Comparison of ENCODE assay signal across 10 cellular contexts in the genomic region with DNA sequence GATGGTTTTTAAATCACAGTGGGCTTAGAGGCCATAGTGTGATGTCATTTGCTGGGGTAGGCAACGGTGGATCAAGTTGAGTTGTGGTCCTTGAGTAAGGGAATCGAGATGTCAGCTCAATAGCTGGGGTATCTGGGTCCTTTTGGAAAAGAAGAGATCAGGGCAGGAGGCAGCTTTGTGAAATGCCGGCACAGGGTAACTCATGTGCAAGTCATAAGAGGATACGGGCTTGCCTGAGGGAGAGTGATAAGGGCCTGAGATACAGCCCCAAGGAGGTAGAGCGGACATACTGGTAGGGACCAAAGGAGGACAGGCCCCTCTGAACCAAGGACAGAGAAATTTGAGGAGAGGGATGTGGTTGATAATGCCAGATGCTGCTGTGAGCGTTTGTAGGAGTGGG. TPM values are rescaled to one million over a fixed set of nuclear protein-coding genes. Genes with fewer than 3 reads are reported as not detected.
DNase-seq lines count a peak whose midpoint lies in the region; ATAC-seq and TF ChIP-seq lines count a peak whose summit lies in the region.
"Had no signal": no experiment of that assay in that cellular context is flagged by ENCODE, and none has a peak within 500 bp of the region (broad histone marks: within the 10 kb centered on the region; RNA-seq: fewer than 3 reads in every experiment).

No MANE protein-coding gene starts in this region.

- H3K79me1 ChIP-seq in mesendoderm (ENCODE audit: low read length) = peaks cover 9% of the 10 kb centered on the region

- H3K4me1 Mint-ChIP-seq in CD8-positive, alpha-beta T cell (ENCODE audit: low read depth) = peaks cover 25% of the 10 kb centered on the region
- H3K4me1 Mint-ChIP-seq in chondrocyte (ENCODE audit: low read depth) = peaks cover 67% of the 10 kb centered on the region
- H3K4me1 Mint-ChIP-seq in osteocyte (ENCODE audit: unreplicated experiment) = peaks cover 31% of the 10 kb centered on the region

- no peak overlapping the region for H3K18ac ChIP-seq in mesendoderm (ENCODE audit: low read length)

- no peak overlapping the region for H2AFZ ChIP-seq in PC-3 (ENCODE audit: low read length)

- no TSS peak for BruUV-seq in PC-3 (replicated peaks; lab: Mats Ljungman, UMichigan)

- no peak overlapping the region for H2BK15ac ChIP-seq in mesendoderm (replicated peaks; ENCODE audit: low read depth)

- peaks cover 28% of the 10 kb centered on the region for H3F3A ChIP-seq in PC-3 (ENCODE audit: low read length, unreplicated experiment)

- H3K27ac Mint-ChIP-seq in CD8-positive, alpha-beta T cell = peak overlapping the region; percentile 38
- peak overlapping the region; percentile 97 for H3K27ac Mint-ChIP-seq in chondrocyte (ENCODE audit: unreplicated experiment)
- peak overlapping the region; percentile 56 for H3K27ac Mint-ChIP-seq in osteocyte (ENCODE audit: unreplicated experiment)

- CTCF ChIA-PET in CD8-positive, alpha-beta T cell (lab: Charles Lee) = no interaction called here
- CTCF ChIA-PET in PC-3 (lab: Charles Lee) = no interaction called here

- H3K56ac ChIP-seq in mesendoderm (ENCODE audit: low read length) = no peak overlapping the region

- DNase-seq in CD8-positive, alpha-beta T cell = no peak
- DNase-seq in PC-3 (no peak), chondrocyte (ENCODE audit: low spot score) (no peak), osteocyte (ENCODE audit: extremely low spot score, unreplicated experiment) (no peak), mesendoderm (no peak), DMS 273 (lab: John Stamatoyannopoulos, UW; ENCODE audit: unreplicated experiment) (no peak)
- DNase-seq: effector CD4-positive, alpha-beta T cell; NCI-H1694 treated with DMSO at 0.1 percent for 48 hours; small intestine had no signal

- POLR2A ChIA-PET in CD8-positive, alpha-beta T cell (lab: Charles Lee) = no interaction called here
- POLR2A ChIA-PET in PC-3 (lab: Charles Lee; ENCODE audit: unreplicated experiment) = no interaction called here

- no peak overlapping the region for H3K4me3 ChIP-seq in CD8-positive, alpha-beta T cell (ENCODE audit: low read depth, low read length)
- no peak overlapping the region for H3K4me3 ChIP-seq in PC-3 (ENCODE audit: low read length)
- H3K4me3 ChIP-seq in mesendoderm (ENCODE audit: low read length) = no peak overlapping the region

- H3K9ac ChIP-seq in PC-3 (ENCODE audit: low read length) (peak overlapping the region; percentile 53), mesendoderm (ENCODE audit: low read length) (no peak overlapping the region)

- no peak overlapping the region for H4K8ac ChIP-seq in mesendoderm (ENCODE audit: low read depth, low read length)

- H3K9me3 ChIP-seq in CD8-positive, alpha-beta T cell (ENCODE audit: low read length) = no peaks in the 10 kb centered on the region
- no peaks in the 10 kb centered on the region for H3K9me3 ChIP-seq in PC-3 (ENCODE audit: low read length)

- no peak overlapping the region for H2BK120ac ChIP-seq in mesendoderm (ENCODE audit: low read depth, low read length)

- H3K27me3 Mint-ChIP-seq in CD8-positive, alpha-beta T cell (ENCODE audit: low read depth) = no peaks in the 10 kb centered on the region
- H3K27me3 Mint-ChIP-seq in chondrocyte (ENCODE audit: low read depth) (no peaks in the 10 kb centered on the region), osteocyte (ENCODE audit: unreplicated experiment) (no peaks in the 10 kb centered on the region)

- WGBS in mesendoderm (ENCODE audit: extremely low coverage, insufficient coverage, low lambda C conversion rate) = no CpG with 5 or more reads among the region's 6 CpGs

- no peaks in the 10 kb centered on the region for H3K27me3 ChIP-seq in CD8-positive, alpha-beta T cell (ENCODE audit: insufficient read depth, low read length)
- H3K27me3 ChIP-seq in PC-3 (ENCODE audit: low read length) (no peaks in the 10 kb centered on the region), mesendoderm (ENCODE audit: insufficient read depth, low read length, poor library complexity) (no peaks in the 10 kb centered on the region)

- H2BK5ac ChIP-seq in mesendoderm (ENCODE audit: low read length) = no peak overlapping the region

- peaks cover 71% of the 10 kb centered on the region for H3K36me3 Mint-ChIP-seq in CD8-positive, alpha-beta T cell
- H3K36me3 Mint-ChIP-seq in chondrocyte (ENCODE audit: low read depth) (peaks cover 52% of the 10 kb centered on the region), osteocyte (ENCODE audit: unreplicated experiment) (peaks cover 52% of the 10 kb centered on the region)

- TF ChIP-seq CTCF in CD8-positive, alpha-beta T cell (IDR thresholded peaks at IDR 0.05) = no peak
- TF ChIP-seq CTCF in PC-3 (conservative IDR thresholded peaks at IDR 0.05; ENCODE audit: low read depth, low read length) (no peak), chondrocyte (IDR thresholded peaks at IDR 0.05) (no peak), osteocyte (IDR thresholded peaks at IDR 0.05) (no peak)

- peak overlapping the region; percentile 46 for H3K4me2 ChIP-seq in PC-3 (ENCODE audit: low read length)
- H3K4me2 ChIP-seq in mesendoderm (ENCODE audit: low read length) = no peak overlapping the region

- H3K27ac ChIP-seq in CD8-positive, alpha-beta T cell (ENCODE audit: low read depth, low read length) = no peak overlapping the region
- H3K27ac ChIP-seq in PC-3 (ENCODE audit: low read length) (peak overlapping the region; percentile 95), mesendoderm (ENCODE audit: low read depth, low read length) (no peak overlapping the region)

- H3K4me3 Mint-ChIP-seq in CD8-positive, alpha-beta T cell = no peak overlapping the region
- no peak overlapping the region for H3K4me3 Mint-ChIP-seq in chondrocyte (ENCODE audit: unreplicated experiment)
- H3K4me3 Mint-ChIP-seq in osteocyte (ENCODE audit: unreplicated experiment) = no peak overlapping the region

- intact Hi-C loops in CD8-positive, alpha-beta T cell (cut with DNase I, micrococcal nuclease) = loop anchor here in 1 of 2 experiments (10.0 kb wide), 1 partner anchor 1538 kb away; a partner anchor contains a TSS
- intact Hi-C loops in PC-3 (cut with micrococcal nuclease) = no loop called here

- H3K9me3 Mint-ChIP-seq in CD8-positive, alpha-beta T cell = no peaks in the 10 kb centered on the region
- H3K9me3 Mint-ChIP-seq in chondrocyte (ENCODE audit: low read depth) (no peaks in the 10 kb centered on the region), osteocyte (ENCODE audit: unreplicated experiment) (no peaks in the 10 kb centered on the region)

- no peak overlapping the region for H3K23ac ChIP-seq in mesendoderm (ENCODE audit: low read length)

- H4K20me1 ChIP-seq in PC-3 (ENCODE audit: low read length) = no peaks in the 10 kb centered on the region

- peaks cover 16% of the 10 kb centered on the region for H3K4me1 ChIP-seq in CD8-positive, alpha-beta T cell (ENCODE audit: insufficient read depth, low read length)
- H3K4me1 ChIP-seq in PC-3 (ENCODE audit: insufficient read depth, low read length) = peaks cover 63% of the 10 kb centered on the region
- peaks cover 3% of the 10 kb centered on the region for H3K4me1 ChIP-seq in mesendoderm (ENCODE audit: control insufficient read depth, low read depth, low read length)

- H4K5ac ChIP-seq in mesendoderm (ENCODE audit: low read length) = no peak overlapping the region

- no peaks in the 10 kb centered on the region for H3K9me2 ChIP-seq in PC-3 (replicated peaks; ENCODE audit: low read length)

- H3K4ac ChIP-seq in mesendoderm (ENCODE audit: low read depth, low read length) = no peak overlapping the region

- peaks cover 47% of the 10 kb centered on the region for H3K36me3 ChIP-seq in CD8-positive, alpha-beta T cell (ENCODE audit: insufficient read depth, low read length)
- H3K36me3 ChIP-seq in PC-3 (ENCODE audit: low read depth, low read length) (peaks cover 52% of the 10 kb centered on the region), mesendoderm (ENCODE audit: control insufficient read depth, insufficient read depth, low read length) (peaks cover 28% of the 10 kb centered on the region)

- H3K79me2 ChIP-seq in PC-3 (ENCODE audit: low read length) (peaks cover 35% of the 10 kb centered on the region), mesendoderm (ENCODE audit: control insufficient read depth, insufficient read depth, low read length) (peaks cover 1% of the 10 kb centered on the region)

- no peak overlapping the region for H2AK5ac ChIP-seq in mesendoderm (ENCODE audit: low read length)

- ATAC-seq in CD8-positive, alpha-beta T cell = no peak
- ATAC-seq in PC-3 (no peak), GM21515 (IDR thresholded peaks at IDR 0.05; ENCODE audit: unreplicated experiment) (no peak)

RNA-seq across cellular contexts. Expression of a gene that starts 4.2 kb away (rescaled TPM):
- total RNA-seq in CD8-positive, alpha-beta T cell = 10 to 100 TPM in 1 of 2 experiments, 1 to 10 TPM in 1; 9.8 to 11.1 TPM
- 21.9 and 24.2 TPM in 2 replicates for total RNA-seq in PC-3 (2014; rRNA removed)
- total RNA-seq in chondrocyte = 13.4 to 15.3 TPM (median 13.4 TPM) in 3 replicates
- 10.1 and 11.3 TPM in 2 replicates for total RNA-seq in osteocyte
- 4.8 TPM for polyA plus RNA-seq in mesendoderm (2013, experiment 1 of 2)
- polyA plus RNA-seq in mesendoderm (2013, experiment 2 of 2) = 5.1 TPM

RNA-seq across cellular contexts. Expression of a gene that starts 18.8 kb away (rescaled TPM):
- 100 to 1,000 TPM; 220 to 235 TPM for total RNA-seq in CD8-positive, alpha-beta T cell
- total RNA-seq in PC-3 (2014; rRNA removed) = 463 and 599 TPM in 2 replicates
- 388 to 532 TPM (median 403 TPM) in 3 replicates for total RNA-seq in chondrocyte
- total RNA-seq in osteocyte = 367 and 385 TPM in 2 replicates
- polyA plus RNA-seq in mesendoderm (2013, experiment 1 of 2) = 364 TPM
- 356 TPM for polyA plus RNA-seq in mesendoderm (2013, experiment 2 of 2)

RNA-seq across cellular contexts. Expression of a gene that starts 28.2 kb away (rescaled TPM):
- 1 to 10 TPM; 2.7 to 3.9 TPM for total RNA-seq in CD8-positive, alpha-beta T cell
- total RNA-seq in PC-3 (2014; rRNA removed) (13.0 and 17.0 TPM in 2 replicates), chondrocyte (3.1 to 6.5 TPM (median 3.1 TPM) in 3 replicates), osteocyte (9.4 and 9.7 TPM in 2 replicates)
- 3.7 TPM for polyA plus RNA-seq in mesendoderm (2013, experiment 1 of 2)
- polyA plus RNA-seq in mesendoderm (2013, experiment 2 of 2) = 3.9 TPM

RNA-seq across cellular contexts. Expression of a gene that starts 28.3 kb away (rescaled TPM):
- 10 to 100 TPM; 15.6 to 18.4 TPM for total RNA-seq in CD8-positive, alpha-beta T cell
- 184 and 193 TPM in 2 replicates for total RNA-seq in PC-3 (2014; rRNA removed)
- total RNA-seq in chondrocyte = 49.8 to 71.0 TPM (median 50.4 TPM) in 3 replicates
- total RNA-seq in osteocyte = 56.4 and 57.7 TPM in 2 replicates
- 89.1 TPM for polyA plus RNA-seq in mesendoderm (2013, experiment 1 of 2)
- 91.1 TPM for polyA plus RNA-seq in mesendoderm (2013, experiment 2 of 2)

RNA-seq across cellular contexts. Expression of a gene that starts 34.1 kb away (rescaled TPM):
- 100 to 1,000 TPM; 168 to 174 TPM for total RNA-seq in CD8-positive, alpha-beta T cell
- total RNA-seq in PC-3 (2014; rRNA removed) (1,057 and 1,393 TPM in 2 replicates), chondrocyte (237 to 288 TPM (median 238 TPM) in 3 replicates), osteocyte (222 and 239 TPM in 2 replicates)
- 152 TPM for polyA plus RNA-seq in mesendoderm (2013, experiment 1 of 2)
- polyA plus RNA-seq in mesendoderm (2013, experiment 2 of 2) = 152 TPM

Comparison
In these comparisons a context has a peak if more than half of its experiments do, and no peak if none do; other contexts are left out.
1. H3K27ac Mint-ChIP-seq: peak in every context shown above with its lines; median percentile 97 in chondrocyte; 56 in osteocyte; 38 in CD8-positive, alpha-beta T cell.